ENCODE assay signal across 8 cellular contexts in genomic region chr5:32172908-32173393, GRCh38. TPM values are rescaled to one million over a fixed set of nuclear protein-coding genes. Genes with fewer than 3 reads are reported as not detected.
DNase-seq lines count a peak whose midpoint lies in the region; ATAC-seq, FAIRE-seq and TF ChIP-seq lines count a peak whose summit lies in the region.

No MANE protein-coding gene starts in this region.

- peaks cover 0 to 10% of the 10 kb centered on the region in 2 donors for H3K36me3 ChIP-seq in gastrocnemius medialis

- in situ Hi-C loops in gastrocnemius medialis (cut with MboI; ENCODE audit: low sequenced_read_pairs in 4 of 4), result loop anchor here in 2 of 4 donors (10.0 to 25.0 kb wide), 2 partner anchors 142 to 414 kb away; partner anchors contain the start of genes MTMR12 (in 1 of the 2) and SUB1 (in 1 of the 2)

- peak; percentile 57 for DNase-seq in NCI-H345 treated with DMSO at 0.1 percent for 48 hours (lab: John Stamatoyannopoulos, UW; ENCODE audit: unreplicated experiment)
- no peak for DNase-seq in NCI-H345 (lab: John Stamatoyannopoulos, UW)
- DNase-seq in foreskin keratinocyte, result peak in 1 of 2 donors; percentile 37
- no peak for DNase-seq in gastrocnemius medialis
- no peak for DNase-seq in RCC 7860 (ENCODE audit: low spot score)
- DNase-seq in hippocampal formation (lab: John Stamatoyannopoulos, UW), result no peak

- no peak for TF ChIP-seq POLR2A in gastrocnemius medialis (IDR thresholded peaks at IDR 0.05)

- H3K27ac Mint-ChIP-seq in T-helper 1 cell treated with Interleukin-12 subunit alpha and Interleukin-12 subunit beta and Interleukin-4 antibody, amounts not matched to agents 30 μg/mL and 1 μg/mL, for 36 hours, result peak overlapping the region; percentile 99

- peak overlapping the region; percentile 73 to 99 (median 82) for H3K4me3 ChIP-seq in gastrocnemius medialis

- no peak for FAIRE-seq in RCC 7860 (lab: Jason Lieb, UNC)

- ATAC-seq in foreskin keratinocyte (no peak), gastrocnemius medialis (no peak), HG02884 (IDR thresholded peaks at IDR 0.05; ENCODE audit: unreplicated experiment) (no peak)

- H3K4me1 Mint-ChIP-seq in T-helper 1 cell treated with Interleukin-12 subunit alpha and Interleukin-12 subunit beta and Interleukin-4 antibody, amounts not matched to agents 30 μg/mL and 1 μg/mL, for 36 hours (ENCODE audit: low read depth), result peaks cover 36% of the 10 kb centered on the region

- TF ChIP-seq CTCF in foreskin keratinocyte (conservative IDR thresholded peaks at IDR 0.05) (no peak), gastrocnemius medialis (IDR thresholded peaks at IDR 0.05 in 4 of 5, conservative IDR thresholded peaks at IDR 0.05 in 1 of 5) (no peak)

- no peaks in the 10 kb centered on the region for H3K9me3 Mint-ChIP-seq in T-helper 1 cell treated with Interleukin-12 subunit alpha and Interleukin-12 subunit beta and Interleukin-4 antibody, amounts not matched to agents 30 μg/mL and 1 μg/mL, for 36 hours

- intact Hi-C loops in gastrocnemius medialis (cut with DNase I; ENCODE audit: low total_unique reads), result loop anchor here (2.0 to 5.0 kb wide), 2 partner anchors 274 to 1269 kb away; partner anchors contain the start of gene TARS1

- H3K27me3 Mint-ChIP-seq in T-helper 1 cell treated with Interleukin-12 subunit alpha and Interleukin-12 subunit beta and Interleukin-4 antibody, amounts not matched to agents 30 μg/mL and 1 μg/mL, for 36 hours (ENCODE audit: low read depth), result no peaks in the 10 kb centered on the region

- H3K4me1 ChIP-seq in foreskin keratinocyte (peaks cover 5% of the 10 kb centered on the region), gastrocnemius medialis (peaks cover 32 to 52% of the 10 kb centered on the region in 2 donors)

- H3K27ac ChIP-seq in foreskin keratinocyte (peak overlapping the region; percentile 96), gastrocnemius medialis (peak overlapping the region; percentile 94 to 100 (median 97))

- peak overlapping the region; percentile 98 for H3K4me3 Mint-ChIP-seq in T-helper 1 cell treated with Interleukin-12 subunit alpha and Interleukin-12 subunit beta and Interleukin-4 antibody, amounts not matched to agents 30 μg/mL and 1 μg/mL, for 36 hours

- no peaks in the 10 kb centered on the region for H3K9me3 ChIP-seq in gastrocnemius medialis

- no peaks in the 10 kb centered on the region for H3K27me3 ChIP-seq in foreskin keratinocyte
- H3K27me3 ChIP-seq in gastrocnemius medialis, result no peaks in the 10 kb centered on the region

- H3K36me3 Mint-ChIP-seq in T-helper 1 cell treated with Interleukin-12 subunit alpha and Interleukin-12 subunit beta and Interleukin-4 antibody, amounts not matched to agents 30 μg/mL and 1 μg/mL, for 36 hours (ENCODE audit: low read depth), result peaks cover 45% of the 10 kb centered on the region

RNA-seq across cellular contexts. Expression of gene GOLPH3, which starts 1.2 kb away (rescaled TPM):
- 41.6 and 45.4 TPM in 2 replicates for total RNA-seq in foreskin keratinocyte
- 20.4 and 25.4 TPM in 2 replicates for polyA plus RNA-seq in foreskin keratinocyte
- total RNA-seq in gastrocnemius medialis, result 10 to 100 TPM; 34.9 to 77.8 (median 46.1) TPM
